ENCODE assay signal across 1 cellular context in genomic region chr2:20578266-20578894, GRCh38.
TF ChIP-seq lines count a peak whose summit lies in the region.

No MANE protein-coding gene starts in this region.

TF ChIP-seq in H1, 55 proteins besides CTCF, POLR2A, EP300 and RAD21:
- TF ChIP-seq SUZ12 (IDR thresholded peaks at IDR 0.05; ENCODE audit: low read length) (no peak), GTF2F1 (IDR thresholded peaks at IDR 0.05; ENCODE audit: borderline replicate concordance, low read depth, low read length) (no peak), ZNF274 (IDR thresholded peaks at IDR 0.05; ENCODE audit: borderline replicate concordance, extremely low read depth, low read length) (no peak), CBX5 (IDR thresholded peaks at IDR 0.05; ENCODE audit: low read depth, low read length) (no peak), SRF (IDR thresholded peaks at IDR 0.05; ENCODE audit: low read depth, low read length) (no peak), BRCA1 (IDR thresholded peaks at IDR 0.05; ENCODE audit: low read depth, low read length) (no peak), E2F6 (IDR thresholded peaks at IDR 0.05) (no peak), KDM1A (IDR thresholded peaks at IDR 0.05; ENCODE audit: borderline replicate concordance, low read length) (no peak), GABPA (IDR thresholded peaks at IDR 0.05; ENCODE audit: borderline replicate concordance, insufficient read depth, low read length) (no peak), EZH2 (IDR thresholded peaks at IDR 0.05; ENCODE audit: low read depth, low read length, severe bottlenecking) (no peak), RBBP5 (IDR thresholded peaks at IDR 0.05; ENCODE audit: borderline replicate concordance, low read depth, low read length) (no peak), NANOG (IDR thresholded peaks at IDR 0.05; ENCODE audit: insufficient read depth, low read depth, low read length, poor library complexity, severe bottlenecking) (no peak)
- TF ChIP-seq, protein P1, sequence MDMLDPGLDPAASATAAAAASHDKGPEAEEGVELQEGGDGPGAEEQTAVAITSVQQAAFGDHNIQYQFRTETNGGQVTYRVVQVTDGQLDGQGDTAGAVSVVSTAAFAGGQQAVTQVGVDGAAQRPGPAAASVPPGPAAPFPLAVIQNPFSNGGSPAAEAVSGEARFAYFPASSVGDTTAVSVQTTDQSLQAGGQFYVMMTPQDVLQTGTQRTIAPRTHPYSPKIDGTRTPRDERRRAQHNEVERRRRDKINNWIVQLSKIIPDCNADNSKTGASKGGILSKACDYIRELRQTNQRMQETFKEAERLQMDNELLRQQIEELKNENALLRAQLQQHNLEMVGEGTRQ (IDR thresholded peaks at IDR 0.05; ENCODE audit: low read length) = no peak
